In the genomic region with DNA sequence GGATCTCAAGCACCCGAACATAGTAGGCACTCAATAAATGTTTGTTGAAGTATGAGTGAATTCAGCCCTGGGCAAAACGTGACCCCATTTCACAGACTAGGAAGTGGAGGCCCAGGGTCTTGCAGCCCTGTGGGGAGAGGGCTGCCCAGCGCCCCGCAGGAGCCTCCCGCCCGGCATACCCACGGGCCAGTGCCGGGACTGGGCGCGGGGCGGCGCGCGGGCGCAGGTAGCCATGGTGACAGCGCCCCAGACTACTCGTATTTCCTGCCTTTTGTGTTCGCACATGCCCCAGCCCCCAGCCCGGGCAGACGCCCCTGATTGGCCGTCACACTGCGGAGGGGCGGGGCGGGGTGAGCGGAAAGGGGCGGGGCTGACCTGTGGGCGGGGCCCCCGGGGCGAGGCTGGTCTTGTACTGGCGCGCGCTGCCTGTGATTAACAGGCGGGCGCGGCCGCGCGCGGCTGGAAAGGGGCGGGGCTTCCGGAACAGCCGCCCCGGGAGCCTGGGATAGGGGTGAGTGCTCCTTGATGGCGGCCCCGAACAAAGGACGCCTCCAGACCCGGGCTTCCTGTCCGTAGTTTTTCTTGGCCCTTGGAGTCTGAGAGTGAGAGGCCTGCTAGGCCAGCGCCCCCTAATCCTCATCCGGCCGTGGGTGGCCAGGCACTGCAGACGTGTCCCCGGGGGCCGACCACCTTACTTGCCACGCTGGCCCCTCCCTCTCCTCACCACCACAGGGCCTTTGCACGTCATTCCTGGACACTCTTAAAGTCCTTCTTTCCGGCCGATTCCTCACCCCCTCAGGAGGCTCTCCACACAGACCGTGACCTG, we compare ENCODE assay signal across 8 cellular contexts.
DNase-seq lines count a peak whose midpoint lies in the region; ATAC-seq lines count a peak whose summit lies in the region.

No MANE protein-coding gene starts in this region.

- H3K23ac ChIP-seq in mesendoderm (ENCODE audit: low read length) = no peak overlapping the region

- no peak overlapping the region for H3K18ac ChIP-seq in mesendoderm (ENCODE audit: low read length)

- peak overlapping the region; percentile 83 for H3K4me3 Mint-ChIP-seq in activated CD8-positive, alpha-beta memory T cell treated with anti-CD3 and anti-CD28 coated beads, Interleukin-2, amount 10 ng/mL, durations not matched to agents 7 days and 5 days
- peak overlapping the region; percentile 77 to 93 for H3K4me3 Mint-ChIP-seq in effector memory CD8-positive, alpha-beta T cell

- peak overlapping the region; percentile 82 for H2AK5ac ChIP-seq in mesendoderm (ENCODE audit: low read length)

- peak overlapping the region; percentile 4 for H3K4ac ChIP-seq in mesendoderm (ENCODE audit: low read depth, low read length)

- no peaks in the 10 kb centered on the region for H3K9me3 ChIP-seq in BLaER1

- no peak overlapping the region for H2BK15ac ChIP-seq in mesendoderm (replicated peaks; ENCODE audit: low read depth)

- H3K4me1 ChIP-seq in BLaER1 = peaks cover 98% of the 10 kb centered on the region
- peaks cover 14% of the 10 kb centered on the region for H3K4me1 ChIP-seq in mesendoderm (ENCODE audit: control insufficient read depth, low read depth, low read length)

- peak; percentile 81 for DNase-seq in NK-92 treated with Interleukin-12 subunit alpha and Interleukin-12 subunit beta, amount 100 ng/mL, for 24 hours (lab: John Stamatoyannopoulos, UW)
- peak; percentile 97 for DNase-seq in activated CD8-positive, alpha-beta memory T cell treated with anti-CD3 and anti-CD28 coated beads, Interleukin-2, amount 10 ng/mL, durations not matched to agents 7 days and 5 days
- peak; percentile 93 to 97 (median 95) for DNase-seq in effector memory CD8-positive, alpha-beta T cell
- DNase-seq in mesendoderm = peak; percentile 98
- peak; percentile 89 for DNase-seq in stimulated activated CD8-positive, alpha-beta memory T cell treated with anti-CD3 and anti-CD28 coated beads, Interleukin-12 subunit alpha, Interleukin-12 subunit beta, amount 100 ng/mL, for 24 hours (ENCODE audit: extremely low read depth)

- H2BK5ac ChIP-seq in mesendoderm (ENCODE audit: low read length) = peak overlapping the region; percentile 64

- no peaks in the 10 kb centered on the region for H3K79me1 ChIP-seq in mesendoderm (ENCODE audit: low read length)

- H3K4me2 ChIP-seq in BLaER1 = peak overlapping the region; percentile 97
- no peak overlapping the region for H3K4me2 ChIP-seq in mesendoderm (ENCODE audit: low read length)

- ATAC-seq in GM19324 (IDR thresholded peaks at IDR 0.05; ENCODE audit: low FRiP score, unreplicated experiment) (peak; percentile 84), HG03457 (IDR thresholded peaks at IDR 0.05; ENCODE audit: unreplicated experiment) (peak; percentile 65)
- ATAC-seq in activated CD8-positive, alpha-beta memory T cell treated with anti-CD3 and anti-CD28 coated beads, Interleukin-2, amount 10 ng/mL, durations not matched to agents 7 days and 5 days = peak; percentile 87
- peak; percentile 88 for ATAC-seq in effector memory CD8-positive, alpha-beta T cell (replicated peaks)

- peak overlapping the region; percentile 93 for H3K27ac Mint-ChIP-seq in activated CD8-positive, alpha-beta memory T cell treated with anti-CD3 and anti-CD28 coated beads, Interleukin-2, amount 10 ng/mL, durations not matched to agents 7 days and 5 days
- peak overlapping the region; percentile 95 to 99 for H3K27ac Mint-ChIP-seq in effector memory CD8-positive, alpha-beta T cell

- H3K4me1 Mint-ChIP-seq in activated CD8-positive, alpha-beta memory T cell treated with anti-CD3 and anti-CD28 coated beads, Interleukin-2, amount 10 ng/mL, durations not matched to agents 7 days and 5 days = peaks cover 62% of the 10 kb centered on the region
- H3K4me1 Mint-ChIP-seq in effector memory CD8-positive, alpha-beta T cell (ENCODE audit: low read depth in 2 of 2) = peaks cover 45 to 50% of the 10 kb centered on the region in 2 donors

- no peak overlapping the region for H4K8ac ChIP-seq in mesendoderm (ENCODE audit: low read depth, low read length)

- peak overlapping the region; percentile 63 for H3K4me3 ChIP-seq in BLaER1
- H3K4me3 ChIP-seq in mesendoderm (ENCODE audit: low read length) = no peak overlapping the region

- H3K79me2 ChIP-seq in mesendoderm (ENCODE audit: control insufficient read depth, insufficient read depth, low read length) = no peaks in the 10 kb centered on the region

- H3K36me3 ChIP-seq in BLaER1 (peaks cover 5% of the 10 kb centered on the region; the same call in 1 of the 2 replicates), mesendoderm (ENCODE audit: control insufficient read depth, insufficient read depth, low read length) (no peaks in the 10 kb centered on the region)

- CTCF ChIA-PET in activated CD8-positive, alpha-beta memory T cell treated with anti-CD3 and anti-CD28 coated beads, Interleukin-2, amount 10 ng/mL, durations not matched to agents 7 days and 5 days (lab: Charles Lee) = no interaction called here

- peak overlapping the region; percentile 82 for H3K56ac ChIP-seq in mesendoderm (ENCODE audit: low read length)

- H3K27me3 ChIP-seq in BLaER1 = no peaks in the 10 kb centered on the region
- H3K27me3 ChIP-seq in mesendoderm (ENCODE audit: insufficient read depth, low read length, poor library complexity) = no peaks in the 10 kb centered on the region

- H2BK120ac ChIP-seq in mesendoderm (ENCODE audit: low read depth, low read length) = no peak overlapping the region

- peaks cover 32% of the 10 kb centered on the region for H4K20me1 ChIP-seq in BLaER1

- WGBS in mesendoderm (ENCODE audit: extremely low coverage, insufficient coverage, low lambda C conversion rate) = no CpG with 5 or more reads among the region's 59 CpGs

- no peaks in the 10 kb centered on the region for H3K36me3 Mint-ChIP-seq in activated CD8-positive, alpha-beta memory T cell treated with anti-CD3 and anti-CD28 coated beads, Interleukin-2, amount 10 ng/mL, durations not matched to agents 7 days and 5 days
- H3K36me3 Mint-ChIP-seq in effector memory CD8-positive, alpha-beta T cell (ENCODE audit: insufficient read depth) = peaks cover 19% of the 10 kb centered on the region

- peak overlapping the region; percentile 74 for H3K9ac ChIP-seq in BLaER1
- peak overlapping the region; percentile 65 for H3K9ac ChIP-seq in mesendoderm (ENCODE audit: low read length)

- H4K5ac ChIP-seq in mesendoderm (ENCODE audit: low read length) = no peak overlapping the region

- H3K27ac ChIP-seq in BLaER1 (peak overlapping the region; percentile 92), mesendoderm (ENCODE audit: low read depth, low read length) (no peak overlapping the region)

- H3K9me3 Mint-ChIP-seq in activated CD8-positive, alpha-beta memory T cell treated with anti-CD3 and anti-CD28 coated beads, Interleukin-2, amount 10 ng/mL, durations not matched to agents 7 days and 5 days (ENCODE audit: low read depth) = no peaks in the 10 kb centered on the region
- H3K9me3 Mint-ChIP-seq in effector memory CD8-positive, alpha-beta T cell = no peaks in the 10 kb centered on the region

- no peaks in the 10 kb centered on the region for H3K27me3 Mint-ChIP-seq in activated CD8-positive, alpha-beta memory T cell treated with anti-CD3 and anti-CD28 coated beads, Interleukin-2, amount 10 ng/mL, durations not matched to agents 7 days and 5 days
- H3K27me3 Mint-ChIP-seq in effector memory CD8-positive, alpha-beta T cell = no peaks in the 10 kb centered on the region
